In the genomic region with DNA sequence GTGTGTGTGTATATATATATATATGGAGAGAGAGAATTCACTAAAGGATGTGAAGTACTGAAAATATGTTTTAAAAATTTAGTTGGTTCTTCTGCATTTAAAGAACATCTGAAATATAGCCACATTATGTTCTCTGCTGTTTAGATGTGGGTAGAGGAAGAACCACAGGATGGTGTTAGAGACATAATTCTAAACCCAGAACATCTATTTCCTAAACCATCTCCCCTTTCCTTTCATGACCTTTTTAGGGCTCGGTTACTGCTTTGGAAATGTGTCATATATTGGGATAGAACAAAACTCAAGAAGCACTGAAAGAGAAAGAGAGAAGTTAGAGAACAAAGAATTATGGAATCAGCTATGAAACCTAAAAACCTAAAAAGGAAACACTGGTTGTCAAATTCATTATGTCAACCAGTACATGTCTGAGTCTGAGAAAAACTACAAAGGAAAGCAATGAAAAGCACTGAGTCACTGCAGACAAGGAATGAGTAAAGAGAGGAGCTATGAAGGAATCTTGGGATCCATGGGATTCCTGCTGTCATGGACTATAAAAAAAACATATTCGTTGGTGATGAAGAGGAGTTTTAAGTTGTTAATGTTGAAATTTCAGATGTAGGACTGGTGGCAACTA, we compare ENCODE assay signal across 17 cellular contexts. TPM values are rescaled to one million over a fixed set of nuclear protein-coding genes. Genes with fewer than 3 reads are reported as not detected.
DNase-seq lines count a peak whose midpoint lies in the region; ATAC-seq and TF ChIP-seq lines count a peak whose summit lies in the region.
"Had no signal": no experiment of that assay in that cellular context is flagged by ENCODE, and none has a peak within 500 bp of the region (broad histone marks: within the 10 kb centered on the region; RNA-seq: fewer than 3 reads in every experiment).

No MANE protein-coding gene starts in this region.

- no peaks in the 10 kb centered on the region for H3F3A ChIP-seq in GM23338 (replicated peaks; ENCODE audit: low read depth)

- H4K20me1 ChIP-seq in GM23338 (replicated peaks; ENCODE audit: insufficient read depth) = no peaks in the 10 kb centered on the region; the same call in 1 of the 2 replicates

- 0 out of 2 replicates have a peak, but pooled peaks cover 3% of the 10 kb centered on the region for H3K36me3 ChIP-seq in GM23338 (ENCODE audit: insufficient read depth)
- H3K36me3 ChIP-seq in CD4-positive, alpha-beta memory T cell (ENCODE audit: insufficient read depth, low read length) = peaks cover 8% of the 10 kb centered on the region

- H3K36me3 Mint-ChIP-seq in GM23338 (ENCODE audit: low read depth) = peaks cover 18% of the 10 kb centered on the region
- peaks cover 56% of the 10 kb centered on the region for H3K36me3 Mint-ChIP-seq in activated naive CD8-positive, alpha-beta T cell treated with anti-CD3 and anti-CD28 coated beads for 36 hours
- H3K36me3 Mint-ChIP-seq in CD4-positive, alpha-beta memory T cell = peaks cover 43 to 54% of the 10 kb centered on the region in 2 donors

- POLR2A ChIA-PET in CD4-positive, alpha-beta memory T cell (lab: Charles Lee; ENCODE audit: partially characterized antibody) = interaction anchor here (1.5 kb wide), 1 partner anchor 30 kb away, joined by 5 read pairs; no protein-coding TSS in a partner anchor

- no peaks in the 10 kb centered on the region for H3K9me3 Mint-ChIP-seq in GM23338
- H3K9me3 Mint-ChIP-seq in activated naive CD8-positive, alpha-beta T cell treated with anti-CD3 and anti-CD28 coated beads for 36 hours = peaks cover 2% of the 10 kb centered on the region
- H3K9me3 Mint-ChIP-seq in CD4-positive, alpha-beta memory T cell = no peaks in the 10 kb centered on the region
- H3K9me3 Mint-ChIP-seq: activated B cell treated with CpG ODN at 0.5 μM for 24 hours had no signal

- ATAC-seq in GM23338 = no peak
- ATAC-seq: HepG2 had no signal

- TF ChIP-seq CTCF in GM23338 (conservative IDR thresholded peaks at IDR 0.05; ENCODE audit: low read depth in 2 of 2) (no peak), foreskin fibroblast (IDR thresholded peaks at IDR 0.05; ENCODE audit: low read depth, low read length) (no peak)

- peak; percentile 0 for DNase-seq in ACHN
- DNase-seq in GM23338 (ENCODE audit: low spot score) = no peak
- DNase-seq in activated naive CD8-positive, alpha-beta T cell treated with anti-CD3 and anti-CD28 coated beads for 36 hours = no peak
- DNase-seq in foreskin fibroblast = peak; percentile 29 to 46
- no peak for DNase-seq in foreskin melanocyte
- no peak for DNase-seq in SIG-M5 (lab: John Stamatoyannopoulos, UW)
- DNase-seq in UCSD-AML1 (lab: John Stamatoyannopoulos, UW; ENCODE audit: unreplicated experiment) = no peak
- no peak for DNase-seq in CD4-positive, alpha-beta memory T cell
- DNase-seq: activated B cell treated with CpG ODN at 0.5 μM for 24 hours; activated CD8-positive, alpha-beta memory T cell treated with anti-CD3 and anti-CD28 coated beads, Interleukin-2, amount 50 U/mL, for 48 hours; BE2C; NCI-H146; NCI-H82; stimulated activated CD4-positive, alpha-beta T cell treated with anti-CD3 and anti-CD28 coated beads, Interleukin-4, amount 100 ng/mL, for 4 hours; stimulated activated naive CD4-positive, alpha-beta T cell had no signal

- no peak overlapping the region for H3K27ac ChIP-seq in GM23338 (ENCODE audit: low read depth)
- H3K27ac ChIP-seq in CD4-positive, alpha-beta memory T cell (ENCODE audit: low read depth, low read length) = no peak overlapping the region

- peaks cover 2% of the 10 kb centered on the region for H3K27me3 Mint-ChIP-seq in GM23338 (ENCODE audit: insufficient read depth, low read depth, poor library complexity)
- H3K27me3 Mint-ChIP-seq in activated naive CD8-positive, alpha-beta T cell treated with anti-CD3 and anti-CD28 coated beads for 36 hours = no peaks in the 10 kb centered on the region
- H3K27me3 Mint-ChIP-seq in CD4-positive, alpha-beta memory T cell = no peaks in the 10 kb centered on the region
- H3K27me3 Mint-ChIP-seq: activated B cell treated with CpG ODN at 0.5 μM for 24 hours, brain had no signal

- H3K4me2 ChIP-seq in GM23338 = no peak overlapping the region

- in situ Hi-C loops in ACHN (cut with HindIII; ENCODE audit: low pct_ligation_motif_present, low pct_unique_long_range_greater_than_20kb, low sequenced_read_pairs) = no loop called here

- H3K27ac Mint-ChIP-seq in GM23338 = peak overlapping the region; percentile 14; the same call in 1 of the 2 replicates
- peak overlapping the region; percentile 4 for H3K27ac Mint-ChIP-seq in activated naive CD8-positive, alpha-beta T cell treated with anti-CD3 and anti-CD28 coated beads for 36 hours
- H3K27ac Mint-ChIP-seq in CD4-positive, alpha-beta memory T cell = peak overlapping the region in 1 of 7 donors; percentile 1
- H3K27ac Mint-ChIP-seq: activated B cell treated with CpG ODN at 0.5 μM for 24 hours, brain had no signal

- 0 out of 2 replicates have a peak, but pooled peaks cover 3% of the 10 kb centered on the region for H3K79me2 ChIP-seq in GM23338 (replicated peaks; ENCODE audit: insufficient read depth)

- no peak overlapping the region for H2AFZ ChIP-seq in GM23338

- H3K4me1 Mint-ChIP-seq in GM23338 = peaks cover 3% of the 10 kb centered on the region; the same call in 1 of the 3 replicates
- peaks cover 20% of the 10 kb centered on the region for H3K4me1 Mint-ChIP-seq in activated naive CD8-positive, alpha-beta T cell treated with anti-CD3 and anti-CD28 coated beads for 36 hours
- H3K4me1 Mint-ChIP-seq in CD4-positive, alpha-beta memory T cell = peaks cover 0 to 7% (median under 1%) of the 10 kb centered on the region in 4 donors
- H3K4me1 Mint-ChIP-seq: brain had no signal

- H3K4me3 Mint-ChIP-seq in GM23338 = no peak overlapping the region
- no peak overlapping the region for H3K4me3 Mint-ChIP-seq in activated naive CD8-positive, alpha-beta T cell treated with anti-CD3 and anti-CD28 coated beads for 36 hours
- no peak overlapping the region for H3K4me3 Mint-ChIP-seq in CD4-positive, alpha-beta memory T cell
- H3K4me3 Mint-ChIP-seq: activated B cell treated with CpG ODN at 0.5 μM for 24 hours, brain had no signal

- CTCF ChIA-PET in CD4-positive, alpha-beta memory T cell (lab: Charles Lee; ENCODE audit: partially characterized antibody) = no interaction called here

- H3K4me3 ChIP-seq in GM23338 (no peak overlapping the region), foreskin fibroblast (ENCODE audit: low read depth in 1 of 2, low read length in 2 of 2) (no peak overlapping the region)
- H3K4me3 ChIP-seq in CD4-positive, alpha-beta memory T cell (ENCODE audit: low read length in 2 of 2) = no peak overlapping the region

- H3K4me1 ChIP-seq in GM23338 (ENCODE audit: insufficient read depth) = no peaks in the 10 kb centered on the region; the same call in 1 of the 2 replicates
- no peaks in the 10 kb centered on the region for H3K4me1 ChIP-seq in CD4-positive, alpha-beta memory T cell (ENCODE audit: insufficient read depth, low read length)
- H3K4me1 ChIP-seq: BE2C had no signal

- H3K9me3 ChIP-seq in CD4-positive, alpha-beta memory T cell (ENCODE audit: control insufficient read depth in 1 of 2, low read length in 2 of 2) = no peaks in the 10 kb centered on the region
- H3K9me3 ChIP-seq: BE2C had no signal

- intact Hi-C loops in CD4-positive, alpha-beta memory T cell (cut with micrococcal nuclease) = no loop called here

- H3K27me3 ChIP-seq in GM23338 (ENCODE audit: insufficient read depth) = no peaks in the 10 kb centered on the region
- no peaks in the 10 kb centered on the region for H3K27me3 ChIP-seq in CD4-positive, alpha-beta memory T cell (ENCODE audit: insufficient read depth, low read length)
- H3K27me3 ChIP-seq: BE2C had no signal

- H3K9me2 ChIP-seq in GM23338 (ENCODE audit: insufficient read depth) = no peaks in the 10 kb centered on the region

TF ChIP-seq in GM23338, 12 proteins besides CTCF, POLR2A, EP300 and RAD21 (continues in another document):
- TF ChIP-seq ZNF114 (CRISPR knock-in tag; IDR thresholded peaks at IDR 0.05) = no peak
- TF ChIP-seq JUNB (IDR thresholded peaks at IDR 0.05; ENCODE audit: unreplicated experiment) = no peak

RNA-seq across cellular contexts. Expression of a gene that starts 28.4 kb away (rescaled TPM):
- total RNA-seq in GM23338 (2014; rRNA removed; shearing (Covaris generic)) = 17.2 and 21.3 TPM in 2 replicates
- 6.1 and 8.1 TPM in 2 replicates for polyA plus RNA-seq in GM23338 (2016; fragmentation: Nextera tagmentation; extraction: Ambion mirVana)
- total RNA-seq in activated naive CD8-positive, alpha-beta T cell treated with anti-CD3 and anti-CD28 coated beads for 36 hours = 10 to 100 TPM; 16.9 to 18.5 TPM
- 10 to 100 TPM; 13.3 to 13.6 TPM for total RNA-seq in CD4-positive, alpha-beta memory T cell
- polyA plus RNA-seq in CD4-positive, alpha-beta memory T cell = 1 to 10 TPM; 2.7 to 6.9 TPM

Comparison
In these comparisons a context has a peak if more than half of its experiments do, and no peak if none do; other contexts are left out.
1. DNase-seq: peak in ACHN (single experiment) and foreskin fibroblast (2 of 2); none in GM23338 (single experiment), activated naive CD8-positive, alpha-beta T cell treated with anti-CD3 and anti-CD28 coated beads for 36 hours (single experiment), foreskin melanocyte (single experiment), SIG-M5 (single experiment), UCSD-AML1 (single experiment) and CD4-positive, alpha-beta memory T cell (0 of 5).